ENCODE assay signal across 1 cellular context in the genomic region with DNA sequence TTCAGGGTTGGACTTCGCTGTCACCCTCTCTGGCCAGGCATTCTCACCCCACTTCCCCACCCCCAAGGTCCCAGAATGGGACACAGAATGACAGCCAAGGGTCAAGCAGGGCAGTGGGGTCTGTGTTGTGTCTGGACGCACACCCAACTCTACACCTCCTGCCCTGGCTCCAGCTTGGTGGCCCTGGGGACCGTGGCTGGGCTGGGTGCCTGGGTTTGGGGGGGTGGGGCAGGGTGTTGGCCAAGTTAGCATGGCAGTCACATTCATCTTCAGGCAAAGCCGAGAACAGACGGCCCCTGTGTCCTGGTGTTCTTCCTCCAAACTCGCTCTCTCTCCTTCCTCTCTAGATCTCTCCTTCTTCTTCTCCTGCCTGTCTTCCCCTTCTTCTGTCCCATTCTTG.
TF ChIP-seq lines count a peak whose summit lies in the region.

No MANE protein-coding gene starts in this region.

TF ChIP-seq in WTC11, 78 proteins besides CTCF, POLR2A, EP300 and RAD21:
- TF ChIP-seq ATF1 (CRISPR knock-in tag; IDR thresholded peaks at IDR 0.05) (no peak), NFE2L1 (CRISPR knock-in tag; IDR thresholded peaks at IDR 0.05) (no peak), KAT7 (CRISPR knock-in tag; IDR thresholded peaks at IDR 0.05; ENCODE audit: borderline replicate concordance) (no peak), FOXJ3 (CRISPR knock-in tag; IDR thresholded peaks at IDR 0.05; ENCODE audit: borderline replicate concordance) (no peak), NFATC4 (CRISPR knock-in tag; IDR thresholded peaks at IDR 0.05) (no peak), OVOL2 (CRISPR knock-in tag; IDR thresholded peaks at IDR 0.05; ENCODE audit: borderline replicate concordance) (no peak), GABPB1 (CRISPR knock-in tag; IDR thresholded peaks at IDR 0.05) (no peak), CREM (CRISPR knock-in tag; IDR thresholded peaks at IDR 0.05) (no peak), NR2C2 (CRISPR knock-in tag; IDR thresholded peaks at IDR 0.05) (no peak)
- TF ChIP-seq, protein P1, sequence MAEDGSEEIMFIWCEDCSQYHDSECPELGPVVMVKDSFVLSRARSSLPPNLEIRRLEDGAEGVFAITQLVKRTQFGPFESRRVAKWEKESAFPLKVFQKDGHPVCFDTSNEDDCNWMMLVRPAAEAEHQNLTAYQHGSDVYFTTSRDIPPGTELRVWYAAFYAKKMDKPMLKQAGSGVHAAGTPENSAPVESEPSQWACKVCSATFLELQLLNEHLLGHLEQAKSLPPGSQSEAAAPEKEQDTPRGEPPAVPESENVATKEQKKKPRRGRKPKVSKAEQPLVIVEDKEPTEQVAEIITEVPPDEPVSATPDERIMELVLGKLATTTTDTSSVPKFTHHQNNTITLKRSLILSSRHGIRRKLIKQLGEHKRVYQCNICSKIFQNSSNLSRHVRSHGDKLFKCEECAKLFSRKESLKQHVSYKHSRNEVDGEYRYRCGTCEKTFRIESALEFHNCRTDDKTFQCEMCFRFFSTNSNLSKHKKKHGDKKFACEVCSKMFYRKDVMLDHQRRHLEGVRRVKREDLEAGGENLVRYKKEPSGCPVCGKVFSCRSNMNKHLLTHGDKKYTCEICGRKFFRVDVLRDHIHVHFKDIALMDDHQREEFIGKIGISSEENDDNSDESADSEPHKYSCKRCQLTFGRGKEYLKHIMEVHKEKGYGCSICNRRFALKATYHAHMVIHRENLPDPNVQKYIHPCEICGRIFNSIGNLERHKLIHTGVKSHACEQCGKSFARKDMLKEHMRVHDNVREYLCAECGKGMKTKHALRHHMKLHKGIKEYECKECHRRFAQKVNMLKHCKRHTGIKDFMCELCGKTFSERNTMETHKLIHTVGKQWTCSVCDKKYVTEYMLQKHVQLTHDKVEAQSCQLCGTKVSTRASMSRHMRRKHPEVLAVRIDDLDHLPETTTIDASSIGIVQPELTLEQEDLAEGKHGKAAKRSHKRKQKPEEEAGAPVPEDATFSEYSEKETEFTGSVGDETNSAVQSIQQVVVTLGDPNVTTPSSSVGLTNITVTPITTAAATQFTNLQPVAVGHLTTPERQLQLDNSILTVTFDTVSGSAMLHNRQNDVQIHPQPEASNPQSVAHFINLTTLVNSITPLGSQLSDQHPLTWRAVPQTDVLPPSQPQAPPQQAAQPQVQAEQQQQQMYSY (CRISPR knock-in tag; IDR thresholded peaks at IDR 0.05), result no peak
- TF ChIP-seq, protein P2, sequence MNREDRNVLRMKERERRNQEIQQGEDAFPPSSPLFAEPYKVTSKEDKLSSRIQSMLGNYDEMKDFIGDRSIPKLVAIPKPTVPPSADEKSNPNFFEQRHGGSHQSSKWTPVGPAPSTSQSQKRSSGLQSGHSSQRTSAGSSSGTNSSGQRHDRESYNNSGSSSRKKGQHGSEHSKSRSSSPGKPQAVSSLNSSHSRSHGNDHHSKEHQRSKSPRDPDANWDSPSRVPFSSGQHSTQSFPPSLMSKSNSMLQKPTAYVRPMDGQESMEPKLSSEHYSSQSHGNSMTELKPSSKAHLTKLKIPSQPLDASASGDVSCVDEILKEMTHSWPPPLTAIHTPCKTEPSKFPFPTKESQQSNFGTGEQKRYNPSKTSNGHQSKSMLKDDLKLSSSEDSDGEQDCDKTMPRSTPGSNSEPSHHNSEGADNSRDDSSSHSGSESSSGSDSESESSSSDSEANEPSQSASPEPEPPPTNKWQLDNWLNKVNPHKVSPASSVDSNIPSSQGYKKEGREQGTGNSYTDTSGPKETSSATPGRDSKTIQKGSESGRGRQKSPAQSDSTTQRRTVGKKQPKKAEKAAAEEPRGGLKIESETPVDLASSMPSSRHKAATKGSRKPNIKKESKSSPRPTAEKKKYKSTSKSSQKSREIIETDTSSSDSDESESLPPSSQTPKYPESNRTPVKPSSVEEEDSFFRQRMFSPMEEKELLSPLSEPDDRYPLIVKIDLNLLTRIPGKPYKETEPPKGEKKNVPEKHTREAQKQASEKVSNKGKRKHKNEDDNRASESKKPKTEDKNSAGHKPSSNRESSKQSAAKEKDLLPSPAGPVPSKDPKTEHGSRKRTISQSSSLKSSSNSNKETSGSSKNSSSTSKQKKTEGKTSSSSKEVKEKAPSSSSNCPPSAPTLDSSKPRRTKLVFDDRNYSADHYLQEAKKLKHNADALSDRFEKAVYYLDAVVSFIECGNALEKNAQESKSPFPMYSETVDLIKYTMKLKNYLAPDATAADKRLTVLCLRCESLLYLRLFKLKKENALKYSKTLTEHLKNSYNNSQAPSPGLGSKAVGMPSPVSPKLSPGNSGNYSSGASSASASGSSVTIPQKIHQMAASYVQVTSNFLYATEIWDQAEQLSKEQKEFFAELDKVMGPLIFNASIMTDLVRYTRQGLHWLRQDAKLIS (CRISPR knock-in tag; IDR thresholded peaks at IDR 0.05; ENCODE audit: borderline replicate concordance), result no peak
- TF ChIP-seq, protein P3, sequence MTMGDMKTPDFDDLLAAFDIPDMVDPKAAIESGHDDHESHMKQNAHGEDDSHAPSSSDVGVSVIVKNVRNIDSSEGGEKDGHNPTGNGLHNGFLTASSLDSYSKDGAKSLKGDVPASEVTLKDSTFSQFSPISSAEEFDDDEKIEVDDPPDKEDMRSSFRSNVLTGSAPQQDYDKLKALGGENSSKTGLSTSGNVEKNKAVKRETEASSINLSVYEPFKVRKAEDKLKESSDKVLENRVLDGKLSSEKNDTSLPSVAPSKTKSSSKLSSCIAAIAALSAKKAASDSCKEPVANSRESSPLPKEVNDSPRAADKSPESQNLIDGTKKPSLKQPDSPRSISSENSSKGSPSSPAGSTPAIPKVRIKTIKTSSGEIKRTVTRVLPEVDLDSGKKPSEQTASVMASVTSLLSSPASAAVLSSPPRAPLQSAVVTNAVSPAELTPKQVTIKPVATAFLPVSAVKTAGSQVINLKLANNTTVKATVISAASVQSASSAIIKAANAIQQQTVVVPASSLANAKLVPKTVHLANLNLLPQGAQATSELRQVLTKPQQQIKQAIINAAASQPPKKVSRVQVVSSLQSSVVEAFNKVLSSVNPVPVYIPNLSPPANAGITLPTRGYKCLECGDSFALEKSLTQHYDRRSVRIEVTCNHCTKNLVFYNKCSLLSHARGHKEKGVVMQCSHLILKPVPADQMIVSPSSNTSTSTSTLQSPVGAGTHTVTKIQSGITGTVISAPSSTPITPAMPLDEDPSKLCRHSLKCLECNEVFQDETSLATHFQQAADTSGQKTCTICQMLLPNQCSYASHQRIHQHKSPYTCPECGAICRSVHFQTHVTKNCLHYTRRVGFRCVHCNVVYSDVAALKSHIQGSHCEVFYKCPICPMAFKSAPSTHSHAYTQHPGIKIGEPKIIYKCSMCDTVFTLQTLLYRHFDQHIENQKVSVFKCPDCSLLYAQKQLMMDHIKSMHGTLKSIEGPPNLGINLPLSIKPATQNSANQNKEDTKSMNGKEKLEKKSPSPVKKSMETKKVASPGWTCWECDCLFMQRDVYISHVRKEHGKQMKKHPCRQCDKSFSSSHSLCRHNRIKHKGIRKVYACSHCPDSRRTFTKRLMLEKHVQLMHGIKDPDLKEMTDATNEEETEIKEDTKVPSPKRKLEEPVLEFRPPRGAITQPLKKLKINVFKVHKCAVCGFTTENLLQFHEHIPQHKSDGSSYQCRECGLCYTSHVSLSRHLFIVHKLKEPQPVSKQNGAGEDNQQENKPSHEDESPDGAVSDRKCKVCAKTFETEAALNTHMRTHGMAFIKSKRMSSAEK (CRISPR knock-in tag; IDR thresholded peaks at IDR 0.05; ENCODE audit: borderline replicate concordance), result no peak
- TF ChIP-seq, protein P4, sequence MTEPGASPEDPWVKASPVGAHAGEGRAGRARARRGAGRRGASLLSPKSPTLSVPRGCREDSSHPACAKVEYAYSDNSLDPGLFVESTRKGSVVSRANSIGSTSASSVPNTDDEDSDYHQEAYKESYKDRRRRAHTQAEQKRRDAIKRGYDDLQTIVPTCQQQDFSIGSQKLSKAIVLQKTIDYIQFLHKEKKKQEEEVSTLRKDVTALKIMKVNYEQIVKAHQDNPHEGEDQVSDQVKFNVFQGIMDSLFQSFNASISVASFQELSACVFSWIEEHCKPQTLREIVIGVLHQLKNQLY (CRISPR knock-in tag; IDR thresholded peaks at IDR 0.05), result no peak
- TF ChIP-seq, protein P5, sequence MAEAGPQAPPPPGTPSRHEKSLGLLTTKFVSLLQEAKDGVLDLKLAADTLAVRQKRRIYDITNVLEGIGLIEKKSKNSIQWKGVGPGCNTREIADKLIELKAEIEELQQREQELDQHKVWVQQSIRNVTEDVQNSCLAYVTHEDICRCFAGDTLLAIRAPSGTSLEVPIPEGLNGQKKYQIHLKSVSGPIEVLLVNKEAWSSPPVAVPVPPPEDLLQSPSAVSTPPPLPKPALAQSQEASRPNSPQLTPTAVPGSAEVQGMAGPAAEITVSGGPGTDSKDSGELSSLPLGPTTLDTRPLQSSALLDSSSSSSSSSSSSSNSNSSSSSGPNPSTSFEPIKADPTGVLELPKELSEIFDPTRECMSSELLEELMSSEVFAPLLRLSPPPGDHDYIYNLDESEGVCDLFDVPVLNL (CRISPR knock-in tag; IDR thresholded peaks at IDR 0.05; ENCODE audit: borderline replicate concordance, low read depth), result no peak
- TF ChIP-seq, protein P6, sequence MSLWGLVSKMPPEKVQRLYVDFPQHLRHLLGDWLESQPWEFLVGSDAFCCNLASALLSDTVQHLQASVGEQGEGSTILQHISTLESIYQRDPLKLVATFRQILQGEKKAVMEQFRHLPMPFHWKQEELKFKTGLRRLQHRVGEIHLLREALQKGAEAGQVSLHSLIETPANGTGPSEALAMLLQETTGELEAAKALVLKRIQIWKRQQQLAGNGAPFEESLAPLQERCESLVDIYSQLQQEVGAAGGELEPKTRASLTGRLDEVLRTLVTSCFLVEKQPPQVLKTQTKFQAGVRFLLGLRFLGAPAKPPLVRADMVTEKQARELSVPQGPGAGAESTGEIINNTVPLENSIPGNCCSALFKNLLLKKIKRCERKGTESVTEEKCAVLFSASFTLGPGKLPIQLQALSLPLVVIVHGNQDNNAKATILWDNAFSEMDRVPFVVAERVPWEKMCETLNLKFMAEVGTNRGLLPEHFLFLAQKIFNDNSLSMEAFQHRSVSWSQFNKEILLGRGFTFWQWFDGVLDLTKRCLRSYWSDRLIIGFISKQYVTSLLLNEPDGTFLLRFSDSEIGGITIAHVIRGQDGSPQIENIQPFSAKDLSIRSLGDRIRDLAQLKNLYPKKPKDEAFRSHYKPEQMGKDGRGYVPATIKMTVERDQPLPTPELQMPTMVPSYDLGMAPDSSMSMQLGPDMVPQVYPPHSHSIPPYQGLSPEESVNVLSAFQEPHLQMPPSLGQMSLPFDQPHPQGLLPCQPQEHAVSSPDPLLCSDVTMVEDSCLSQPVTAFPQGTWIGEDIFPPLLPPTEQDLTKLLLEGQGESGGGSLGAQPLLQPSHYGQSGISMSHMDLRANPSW (CRISPR knock-in tag; conservative IDR thresholded peaks at IDR 0.05; ENCODE audit: low read depth), result no peak
- TF ChIP-seq, protein P7, sequence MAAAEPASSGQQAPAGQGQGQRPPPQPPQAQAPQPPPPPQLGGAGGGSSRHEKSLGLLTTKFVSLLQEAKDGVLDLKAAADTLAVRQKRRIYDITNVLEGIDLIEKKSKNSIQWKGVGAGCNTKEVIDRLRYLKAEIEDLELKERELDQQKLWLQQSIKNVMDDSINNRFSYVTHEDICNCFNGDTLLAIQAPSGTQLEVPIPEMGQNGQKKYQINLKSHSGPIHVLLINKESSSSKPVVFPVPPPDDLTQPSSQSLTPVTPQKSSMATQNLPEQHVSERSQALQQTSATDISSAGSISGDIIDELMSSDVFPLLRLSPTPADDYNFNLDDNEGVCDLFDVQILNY (CRISPR knock-in tag; IDR thresholded peaks at IDR 0.05), result no peak
- TF ChIP-seq, protein P8, sequence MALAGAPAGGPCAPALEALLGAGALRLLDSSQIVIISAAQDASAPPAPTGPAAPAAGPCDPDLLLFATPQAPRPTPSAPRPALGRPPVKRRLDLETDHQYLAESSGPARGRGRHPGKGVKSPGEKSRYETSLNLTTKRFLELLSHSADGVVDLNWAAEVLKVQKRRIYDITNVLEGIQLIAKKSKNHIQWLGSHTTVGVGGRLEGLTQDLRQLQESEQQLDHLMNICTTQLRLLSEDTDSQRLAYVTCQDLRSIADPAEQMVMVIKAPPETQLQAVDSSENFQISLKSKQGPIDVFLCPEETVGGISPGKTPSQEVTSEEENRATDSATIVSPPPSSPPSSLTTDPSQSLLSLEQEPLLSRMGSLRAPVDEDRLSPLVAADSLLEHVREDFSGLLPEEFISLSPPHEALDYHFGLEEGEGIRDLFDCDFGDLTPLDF (CRISPR knock-in tag; IDR thresholded peaks at IDR 0.05), result no peak
- TF ChIP-seq, protein P9, sequence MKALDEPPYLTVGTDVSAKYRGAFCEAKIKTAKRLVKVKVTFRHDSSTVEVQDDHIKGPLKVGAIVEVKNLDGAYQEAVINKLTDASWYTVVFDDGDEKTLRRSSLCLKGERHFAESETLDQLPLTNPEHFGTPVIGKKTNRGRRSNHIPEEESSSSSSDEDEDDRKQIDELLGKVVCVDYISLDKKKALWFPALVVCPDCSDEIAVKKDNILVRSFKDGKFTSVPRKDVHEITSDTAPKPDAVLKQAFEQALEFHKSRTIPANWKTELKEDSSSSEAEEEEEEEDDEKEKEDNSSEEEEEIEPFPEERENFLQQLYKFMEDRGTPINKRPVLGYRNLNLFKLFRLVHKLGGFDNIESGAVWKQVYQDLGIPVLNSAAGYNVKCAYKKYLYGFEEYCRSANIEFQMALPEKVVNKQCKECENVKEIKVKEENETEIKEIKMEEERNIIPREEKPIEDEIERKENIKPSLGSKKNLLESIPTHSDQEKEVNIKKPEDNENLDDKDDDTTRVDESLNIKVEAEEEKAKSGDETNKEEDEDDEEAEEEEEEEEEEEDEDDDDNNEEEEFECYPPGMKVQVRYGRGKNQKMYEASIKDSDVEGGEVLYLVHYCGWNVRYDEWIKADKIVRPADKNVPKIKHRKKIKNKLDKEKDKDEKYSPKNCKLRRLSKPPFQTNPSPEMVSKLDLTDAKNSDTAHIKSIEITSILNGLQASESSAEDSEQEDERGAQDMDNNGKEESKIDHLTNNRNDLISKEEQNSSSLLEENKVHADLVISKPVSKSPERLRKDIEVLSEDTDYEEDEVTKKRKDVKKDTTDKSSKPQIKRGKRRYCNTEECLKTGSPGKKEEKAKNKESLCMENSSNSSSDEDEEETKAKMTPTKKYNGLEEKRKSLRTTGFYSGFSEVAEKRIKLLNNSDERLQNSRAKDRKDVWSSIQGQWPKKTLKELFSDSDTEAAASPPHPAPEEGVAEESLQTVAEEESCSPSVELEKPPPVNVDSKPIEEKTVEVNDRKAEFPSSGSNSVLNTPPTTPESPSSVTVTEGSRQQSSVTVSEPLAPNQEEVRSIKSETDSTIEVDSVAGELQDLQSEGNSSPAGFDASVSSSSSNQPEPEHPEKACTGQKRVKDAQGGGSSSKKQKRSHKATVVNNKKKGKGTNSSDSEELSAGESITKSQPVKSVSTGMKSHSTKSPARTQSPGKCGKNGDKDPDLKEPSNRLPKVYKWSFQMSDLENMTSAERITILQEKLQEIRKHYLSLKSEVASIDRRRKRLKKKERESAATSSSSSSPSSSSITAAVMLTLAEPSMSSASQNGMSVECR (CRISPR knock-in tag; IDR thresholded peaks at IDR 0.05; ENCODE audit: borderline replicate concordance), result no peak
- TF ChIP-seq, protein P10, sequence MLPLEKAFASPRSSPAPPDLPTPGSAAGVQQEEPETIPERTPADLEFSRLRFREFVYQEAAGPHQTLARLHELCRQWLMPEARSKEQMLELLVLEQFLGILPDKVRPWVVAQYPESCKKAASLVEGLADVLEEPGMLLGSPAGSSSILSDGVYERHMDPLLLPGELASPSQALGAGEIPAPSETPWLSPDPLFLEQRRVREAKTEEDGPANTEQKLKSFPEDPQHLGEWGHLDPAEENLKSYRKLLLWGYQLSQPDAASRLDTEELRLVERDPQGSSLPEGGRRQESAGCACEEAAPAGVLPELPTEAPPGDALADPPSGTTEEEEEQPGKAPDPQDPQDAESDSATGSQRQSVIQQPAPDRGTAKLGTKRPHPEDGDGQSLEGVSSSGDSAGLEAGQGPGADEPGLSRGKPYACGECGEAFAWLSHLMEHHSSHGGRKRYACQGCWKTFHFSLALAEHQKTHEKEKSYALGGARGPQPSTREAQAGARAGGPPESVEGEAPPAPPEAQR (CRISPR knock-in tag; IDR thresholded peaks at IDR 0.05), result no peak
